Comparison of ENCODE assay signal across 1 cellular context in the genomic region with DNA sequence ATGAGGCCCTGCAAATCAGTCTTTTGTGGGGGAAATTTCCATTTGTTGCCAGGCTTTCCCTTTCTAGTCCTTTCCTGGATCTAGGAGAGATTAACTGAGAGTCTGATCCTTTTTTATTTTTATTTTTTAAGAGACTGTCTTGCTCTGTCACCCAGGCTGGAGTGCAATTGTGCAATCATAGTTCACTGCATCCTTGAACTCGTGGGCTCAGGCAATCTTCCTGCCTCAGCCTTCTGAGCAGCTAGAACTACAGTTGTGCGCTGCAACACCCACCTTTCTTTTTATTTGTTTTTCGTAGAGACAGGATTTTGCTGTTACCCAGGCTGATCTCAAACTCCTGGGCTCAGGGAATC.
TF ChIP-seq lines count a peak whose summit lies in the region.

No MANE protein-coding gene starts in this region.

TF ChIP-seq in HCT116, 20 proteins besides CTCF, POLR2A, EP300 and RAD21 (continued from another document):
- TF ChIP-seq, protein P1, sequence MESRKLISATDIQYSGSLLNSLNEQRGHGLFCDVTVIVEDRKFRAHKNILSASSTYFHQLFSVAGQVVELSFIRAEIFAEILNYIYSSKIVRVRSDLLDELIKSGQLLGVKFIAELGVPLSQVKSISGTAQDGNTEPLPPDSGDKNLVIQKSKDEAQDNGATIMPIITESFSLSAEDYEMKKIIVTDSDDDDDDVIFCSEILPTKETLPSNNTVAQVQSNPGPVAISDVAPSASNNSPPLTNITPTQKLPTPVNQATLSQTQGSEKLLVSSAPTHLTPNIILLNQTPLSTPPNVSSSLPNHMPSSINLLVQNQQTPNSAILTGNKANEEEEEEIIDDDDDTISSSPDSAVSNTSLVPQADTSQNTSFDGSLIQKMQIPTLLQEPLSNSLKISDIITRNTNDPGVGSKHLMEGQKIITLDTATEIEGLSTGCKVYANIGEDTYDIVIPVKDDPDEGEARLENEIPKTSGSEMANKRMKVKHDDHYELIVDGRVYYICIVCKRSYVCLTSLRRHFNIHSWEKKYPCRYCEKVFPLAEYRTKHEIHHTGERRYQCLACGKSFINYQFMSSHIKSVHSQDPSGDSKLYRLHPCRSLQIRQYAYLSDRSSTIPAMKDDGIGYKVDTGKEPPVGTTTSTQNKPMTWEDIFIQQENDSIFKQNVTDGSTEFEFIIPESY (IDR thresholded peaks at IDR 0.05; ENCODE audit: extremely low read depth, insufficient replicate concordance, low read length), result no peak
- no peak for TF ChIP-seq EGR1 (IDR thresholded peaks at IDR 0.05; ENCODE audit: low read depth)
- TF ChIP-seq JUND (IDR thresholded peaks at IDR 0.05), result no peak
- TF ChIP-seq TCF7L2 (IDR thresholded peaks at IDR 0.05; ENCODE audit: borderline replicate concordance, extremely low read depth, insufficient read depth, insufficient read length), result no peak
- TF ChIP-seq EZH2phosphoT487 (IDR thresholded peaks at IDR 0.05; ENCODE audit: borderline replicate concordance), result no peak
- TF ChIP-seq, protein P2, sequence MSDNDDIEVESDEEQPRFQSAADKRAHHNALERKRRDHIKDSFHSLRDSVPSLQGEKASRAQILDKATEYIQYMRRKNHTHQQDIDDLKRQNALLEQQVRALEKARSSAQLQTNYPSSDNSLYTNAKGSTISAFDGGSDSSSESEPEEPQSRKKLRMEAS (IDR thresholded peaks at IDR 0.05), result no peak
- no peak for TF ChIP-seq FOSL1 (IDR thresholded peaks at IDR 0.05; ENCODE audit: low read depth)
- TF ChIP-seq SRF (IDR thresholded peaks at IDR 0.05; ENCODE audit: low read depth), result no peak
- no peak for TF ChIP-seq POLR2AphosphoS5 (IDR thresholded peaks at IDR 0.05; ENCODE audit: low read depth, low read length)
- TF ChIP-seq ZFX (IDR thresholded peaks at IDR 0.05), result no peak
- TF ChIP-seq SIN3A (IDR thresholded peaks at IDR 0.05; ENCODE audit: low read depth), result no peak
- no peak for TF ChIP-seq ZNF274 (IDR thresholded peaks at IDR 0.05; ENCODE audit: low read depth, low read length)
- TF ChIP-seq CEBPB (IDR thresholded peaks at IDR 0.05; ENCODE audit: low read depth), result no peak
- TF ChIP-seq CBX3 (IDR thresholded peaks at IDR 0.05; ENCODE audit: low read depth), result no peak
- TF ChIP-seq ELF1 (IDR thresholded peaks at IDR 0.05; ENCODE audit: borderline replicate concordance, low read depth), result no peak
- TF ChIP-seq SP1 (IDR thresholded peaks at IDR 0.05; ENCODE audit: low read depth), result no peak
- TF ChIP-seq EZH2 (IDR thresholded peaks at IDR 0.05), result no peak
- TF ChIP-seq, protein P3, sequence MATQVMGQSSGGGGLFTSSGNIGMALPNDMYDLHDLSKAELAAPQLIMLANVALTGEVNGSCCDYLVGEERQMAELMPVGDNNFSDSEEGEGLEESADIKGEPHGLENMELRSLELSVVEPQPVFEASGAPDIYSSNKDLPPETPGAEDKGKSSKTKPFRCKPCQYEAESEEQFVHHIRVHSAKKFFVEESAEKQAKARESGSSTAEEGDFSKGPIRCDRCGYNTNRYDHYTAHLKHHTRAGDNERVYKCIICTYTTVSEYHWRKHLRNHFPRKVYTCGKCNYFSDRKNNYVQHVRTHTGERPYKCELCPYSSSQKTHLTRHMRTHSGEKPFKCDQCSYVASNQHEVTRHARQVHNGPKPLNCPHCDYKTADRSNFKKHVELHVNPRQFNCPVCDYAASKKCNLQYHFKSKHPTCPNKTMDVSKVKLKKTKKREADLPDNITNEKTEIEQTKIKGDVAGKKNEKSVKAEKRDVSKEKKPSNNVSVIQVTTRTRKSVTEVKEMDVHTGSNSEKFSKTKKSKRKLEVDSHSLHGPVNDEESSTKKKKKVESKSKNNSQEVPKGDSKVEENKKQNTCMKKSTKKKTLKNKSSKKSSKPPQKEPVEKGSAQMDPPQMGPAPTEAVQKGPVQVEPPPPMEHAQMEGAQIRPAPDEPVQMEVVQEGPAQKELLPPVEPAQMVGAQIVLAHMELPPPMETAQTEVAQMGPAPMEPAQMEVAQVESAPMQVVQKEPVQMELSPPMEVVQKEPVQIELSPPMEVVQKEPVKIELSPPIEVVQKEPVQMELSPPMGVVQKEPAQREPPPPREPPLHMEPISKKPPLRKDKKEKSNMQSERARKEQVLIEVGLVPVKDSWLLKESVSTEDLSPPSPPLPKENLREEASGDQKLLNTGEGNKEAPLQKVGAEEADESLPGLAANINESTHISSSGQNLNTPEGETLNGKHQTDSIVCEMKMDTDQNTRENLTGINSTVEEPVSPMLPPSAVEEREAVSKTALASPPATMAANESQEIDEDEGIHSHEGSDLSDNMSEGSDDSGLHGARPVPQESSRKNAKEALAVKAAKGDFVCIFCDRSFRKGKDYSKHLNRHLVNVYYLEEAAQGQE (IDR thresholded peaks at IDR 0.05; ENCODE audit: low read depth), result no peak
